1 cellular context compared by ENCODE assay signal in genomic region chr2:27322766-27323591, GRCh38.
TF ChIP-seq lines count a peak whose summit lies in the region.

MPV17 (minus strand) TSS chr2:27323097; CDS start chr2:27322517, 580 bp downstream.

TF ChIP-seq in HepG2, 621 proteins besides CTCF, POLR2A, EP300 and RAD21 (continued from another document and continues in another):
- TF ChIP-seq, protein P1, sequence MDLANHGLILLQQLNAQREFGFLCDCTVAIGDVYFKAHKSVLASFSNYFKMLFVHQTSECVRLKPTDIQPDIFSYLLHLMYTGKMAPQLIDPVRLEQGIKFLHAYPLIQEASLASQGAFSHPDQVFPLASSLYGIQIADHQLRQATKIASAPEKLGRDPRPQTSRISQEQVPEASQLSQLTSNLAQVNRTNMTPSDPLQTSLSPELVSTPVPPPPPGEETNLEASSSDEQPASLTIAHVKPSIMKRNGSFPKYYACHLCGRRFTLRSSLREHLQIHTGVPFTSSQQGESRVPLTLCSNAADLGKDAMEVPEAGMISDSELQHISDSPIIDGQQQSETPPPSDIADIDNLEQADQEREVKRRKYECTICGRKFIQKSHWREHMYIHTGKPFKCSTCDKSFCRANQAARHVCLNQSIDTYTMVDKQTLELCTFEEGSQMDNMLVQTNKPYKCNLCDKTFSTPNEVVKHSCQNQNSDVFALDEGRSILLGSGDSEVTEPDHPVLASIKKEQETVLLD (CRISPR knock-in tag; IDR thresholded peaks at IDR 0.05; ENCODE audit: low read depth), result no peak; the same call in 1 of the 2 replicates
- TF ChIP-seq NFE2L2 (IDR thresholded peaks at IDR 0.05; ENCODE audit: low read length), result no peak; the same call in 1 of the 2 replicates
- no peak for TF ChIP-seq ZNF564 (CRISPR knock-in tag; IDR thresholded peaks at IDR 0.05)
- TF ChIP-seq, protein P2, sequence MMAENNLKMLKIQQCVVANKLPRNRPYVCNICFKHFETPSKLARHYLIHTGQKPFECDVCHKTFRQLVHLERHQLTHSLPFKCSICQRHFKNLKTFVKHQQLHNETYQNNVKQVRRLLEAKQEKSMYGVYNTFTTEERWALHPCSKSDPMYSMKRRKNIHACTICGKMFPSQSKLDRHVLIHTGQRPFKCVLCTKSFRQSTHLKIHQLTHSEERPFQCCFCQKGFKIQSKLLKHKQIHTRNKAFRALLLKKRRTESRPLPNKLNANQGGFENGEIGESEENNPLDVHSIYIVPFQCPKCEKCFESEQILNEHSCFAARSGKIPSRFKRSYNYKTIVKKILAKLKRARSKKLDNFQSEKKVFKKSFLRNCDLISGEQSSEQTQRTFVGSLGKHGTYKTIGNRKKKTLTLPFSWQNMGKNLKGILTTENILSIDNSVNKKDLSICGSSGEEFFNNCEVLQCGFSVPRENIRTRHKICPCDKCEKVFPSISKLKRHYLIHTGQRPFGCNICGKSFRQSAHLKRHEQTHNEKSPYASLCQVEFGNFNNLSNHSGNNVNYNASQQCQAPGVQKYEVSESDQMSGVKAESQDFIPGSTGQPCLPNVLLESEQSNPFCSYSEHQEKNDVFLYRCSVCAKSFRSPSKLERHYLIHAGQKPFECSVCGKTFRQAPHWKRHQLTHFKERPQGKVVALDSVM (CRISPR knock-in tag; IDR thresholded peaks at IDR 0.05), result no peak
- TF ChIP-seq ZNF484 (CRISPR knock-in tag; IDR thresholded peaks at IDR 0.05; ENCODE audit: borderline replicate concordance, low read depth), result no peak
- no peak for TF ChIP-seq ZNF672 (CRISPR knock-in tag; IDR thresholded peaks at IDR 0.05)
- TF ChIP-seq DNMT1 (CRISPR knock-in tag; IDR thresholded peaks at IDR 0.05), result no peak
- TF ChIP-seq MXD4 (CRISPR knock-in tag; IDR thresholded peaks at IDR 0.05), result peak; percentile 96
- no peak for TF ChIP-seq ZNF703 (CRISPR knock-in tag; IDR thresholded peaks at IDR 0.05; ENCODE audit: borderline replicate concordance)
- peak; percentile 14 for TF ChIP-seq ZNF883 (CRISPR knock-in tag; IDR thresholded peaks at IDR 0.05; ENCODE audit: not compliant biosample characterization)
- TF ChIP-seq TCF12 (IDR thresholded peaks at IDR 0.05), result no peak
- TF ChIP-seq TCF12 (CRISPR knock-in tag; IDR thresholded peaks at IDR 0.05), result peak; percentile 19; the same call in 1 of the 2 replicates
- TF ChIP-seq ZFP41 (CRISPR knock-in tag; IDR thresholded peaks at IDR 0.05; ENCODE audit: borderline replicate concordance), result no peak
- TF ChIP-seq JARID2 (CRISPR knock-in tag; IDR thresholded peaks at IDR 0.05; ENCODE audit: insufficient replicate concordance), result no peak
- peak; percentile 72 for TF ChIP-seq NFIC (IDR thresholded peaks at IDR 0.05; ENCODE audit: low read length)
- TF ChIP-seq SP4 (CRISPR knock-in tag; IDR thresholded peaks at IDR 0.05), result peak; percentile 91
- peak; percentile 92; the same call in 1 of the 2 replicates for TF ChIP-seq ZNF354B (CRISPR knock-in tag; IDR thresholded peaks at IDR 0.05)
- TF ChIP-seq TEAD3 (CRISPR knock-in tag; optimal IDR thresholded peaks at IDR 0.05; ENCODE audit: borderline replicate concordance), result peak; percentile 83
- TF ChIP-seq REXO4 (CRISPR knock-in tag; IDR thresholded peaks at IDR 0.05; ENCODE audit: borderline replicate concordance), result 0 out of 2 replicates have a peak, but pooled peaks have one; percentile 54
- TF ChIP-seq, protein P3, sequence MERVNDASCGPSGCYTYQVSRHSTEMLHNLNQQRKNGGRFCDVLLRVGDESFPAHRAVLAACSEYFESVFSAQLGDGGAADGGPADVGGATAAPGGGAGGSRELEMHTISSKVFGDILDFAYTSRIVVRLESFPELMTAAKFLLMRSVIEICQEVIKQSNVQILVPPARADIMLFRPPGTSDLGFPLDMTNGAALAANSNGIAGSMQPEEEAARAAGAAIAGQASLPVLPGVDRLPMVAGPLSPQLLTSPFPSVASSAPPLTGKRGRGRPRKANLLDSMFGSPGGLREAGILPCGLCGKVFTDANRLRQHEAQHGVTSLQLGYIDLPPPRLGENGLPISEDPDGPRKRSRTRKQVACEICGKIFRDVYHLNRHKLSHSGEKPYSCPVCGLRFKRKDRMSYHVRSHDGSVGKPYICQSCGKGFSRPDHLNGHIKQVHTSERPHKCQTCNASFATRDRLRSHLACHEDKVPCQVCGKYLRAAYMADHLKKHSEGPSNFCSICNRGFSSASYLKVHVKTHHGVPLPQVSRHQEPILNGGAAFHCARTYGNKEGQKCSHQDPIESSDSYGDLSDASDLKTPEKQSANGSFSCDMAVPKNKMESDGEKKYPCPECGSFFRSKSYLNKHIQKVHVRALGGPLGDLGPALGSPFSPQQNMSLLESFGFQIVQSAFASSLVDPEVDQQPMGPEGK (CRISPR knock-in tag; IDR thresholded peaks at IDR 0.05), result peak; percentile 57; the same call in 1 of the 2 replicates
- TF ChIP-seq NCOR1 (IDR thresholded peaks at IDR 0.05; ENCODE audit: borderline replicate concordance, low read length), result no peak; the same call in 1 of the 2 replicates
- TF ChIP-seq, protein P4, sequence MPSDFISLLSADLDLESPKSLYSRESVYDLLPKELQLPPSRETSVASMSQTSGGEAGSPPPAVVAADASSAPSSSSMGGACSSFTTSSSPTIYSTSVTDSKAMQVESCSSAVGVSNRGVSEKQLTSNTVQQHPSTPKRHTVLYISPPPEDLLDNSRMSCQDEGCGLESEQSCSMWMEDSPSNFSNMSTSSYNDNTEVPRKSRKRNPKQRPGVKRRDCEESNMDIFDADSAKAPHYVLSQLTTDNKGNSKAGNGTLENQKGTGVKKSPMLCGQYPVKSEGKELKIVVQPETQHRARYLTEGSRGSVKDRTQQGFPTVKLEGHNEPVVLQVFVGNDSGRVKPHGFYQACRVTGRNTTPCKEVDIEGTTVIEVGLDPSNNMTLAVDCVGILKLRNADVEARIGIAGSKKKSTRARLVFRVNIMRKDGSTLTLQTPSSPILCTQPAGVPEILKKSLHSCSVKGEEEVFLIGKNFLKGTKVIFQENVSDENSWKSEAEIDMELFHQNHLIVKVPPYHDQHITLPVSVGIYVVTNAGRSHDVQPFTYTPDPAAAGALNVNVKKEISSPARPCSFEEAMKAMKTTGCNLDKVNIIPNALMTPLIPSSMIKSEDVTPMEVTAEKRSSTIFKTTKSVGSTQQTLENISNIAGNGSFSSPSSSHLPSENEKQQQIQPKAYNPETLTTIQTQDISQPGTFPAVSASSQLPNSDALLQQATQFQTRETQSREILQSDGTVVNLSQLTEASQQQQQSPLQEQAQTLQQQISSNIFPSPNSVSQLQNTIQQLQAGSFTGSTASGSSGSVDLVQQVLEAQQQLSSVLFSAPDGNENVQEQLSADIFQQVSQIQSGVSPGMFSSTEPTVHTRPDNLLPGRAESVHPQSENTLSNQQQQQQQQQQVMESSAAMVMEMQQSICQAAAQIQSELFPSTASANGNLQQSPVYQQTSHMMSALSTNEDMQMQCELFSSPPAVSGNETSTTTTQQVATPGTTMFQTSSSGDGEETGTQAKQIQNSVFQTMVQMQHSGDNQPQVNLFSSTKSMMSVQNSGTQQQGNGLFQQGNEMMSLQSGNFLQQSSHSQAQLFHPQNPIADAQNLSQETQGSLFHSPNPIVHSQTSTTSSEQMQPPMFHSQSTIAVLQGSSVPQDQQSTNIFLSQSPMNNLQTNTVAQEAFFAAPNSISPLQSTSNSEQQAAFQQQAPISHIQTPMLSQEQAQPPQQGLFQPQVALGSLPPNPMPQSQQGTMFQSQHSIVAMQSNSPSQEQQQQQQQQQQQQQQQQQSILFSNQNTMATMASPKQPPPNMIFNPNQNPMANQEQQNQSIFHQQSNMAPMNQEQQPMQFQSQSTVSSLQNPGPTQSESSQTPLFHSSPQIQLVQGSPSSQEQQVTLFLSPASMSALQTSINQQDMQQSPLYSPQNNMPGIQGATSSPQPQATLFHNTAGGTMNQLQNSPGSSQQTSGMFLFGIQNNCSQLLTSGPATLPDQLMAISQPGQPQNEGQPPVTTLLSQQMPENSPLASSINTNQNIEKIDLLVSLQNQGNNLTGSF (CRISPR knock-in tag; IDR thresholded peaks at IDR 0.05), result peak; percentile 95
- peak; percentile 44 for TF ChIP-seq STAT6 (CRISPR knock-in tag; IDR thresholded peaks at IDR 0.05; ENCODE audit: borderline replicate concordance)
- TF ChIP-seq MAFG (CRISPR knock-in tag; IDR thresholded peaks at IDR 0.05), result no peak
- no peak; the same call in 1 of the 2 replicates for TF ChIP-seq ZNF546 (CRISPR knock-in tag; conservative IDR thresholded peaks at IDR 0.05)
- TF ChIP-seq ZFP91 (CRISPR knock-in tag; IDR thresholded peaks at IDR 0.05; ENCODE audit: borderline replicate concordance), result peak; percentile 97
- TF ChIP-seq HDAC1 (CRISPR knock-in tag; IDR thresholded peaks at IDR 0.05), result peak; percentile 93
- TF ChIP-seq KLF16 (CRISPR knock-in tag; IDR thresholded peaks at IDR 0.05), result peak in 1 of 2 experiments; percentile 88; a peak in 2 of 4 replicates
- no peak for TF ChIP-seq ARNT (IDR thresholded peaks at IDR 0.05)
- peak; percentile 29; the same call in 1 of the 2 replicates for TF ChIP-seq PHF21A (CRISPR knock-in tag; IDR thresholded peaks at IDR 0.05)
- peak; percentile 76 for TF ChIP-seq POGZ (CRISPR knock-in tag; IDR thresholded peaks at IDR 0.05)
- TF ChIP-seq ZNF788 (CRISPR knock-in tag; IDR thresholded peaks at IDR 0.05; ENCODE audit: borderline replicate concordance), result peak; percentile 46; the same call in 1 of the 2 replicates
- peak; percentile 88; the same call in 1 of the 2 replicates for TF ChIP-seq RFXAP (CRISPR knock-in tag; IDR thresholded peaks at IDR 0.05; ENCODE audit: borderline replicate concordance)
- TF ChIP-seq ZBTB1 (CRISPR knock-in tag; IDR thresholded peaks at IDR 0.05; ENCODE audit: borderline replicate concordance), result no peak
- no peak for TF ChIP-seq WIZ (CRISPR knock-in tag; IDR thresholded peaks at IDR 0.05)
- no peak for TF ChIP-seq IKZF1 (IDR thresholded peaks at IDR 0.05)
- TF ChIP-seq SKI (IDR thresholded peaks at IDR 0.05; ENCODE audit: partially characterized antibody), result no peak
- TF ChIP-seq, protein P5, sequence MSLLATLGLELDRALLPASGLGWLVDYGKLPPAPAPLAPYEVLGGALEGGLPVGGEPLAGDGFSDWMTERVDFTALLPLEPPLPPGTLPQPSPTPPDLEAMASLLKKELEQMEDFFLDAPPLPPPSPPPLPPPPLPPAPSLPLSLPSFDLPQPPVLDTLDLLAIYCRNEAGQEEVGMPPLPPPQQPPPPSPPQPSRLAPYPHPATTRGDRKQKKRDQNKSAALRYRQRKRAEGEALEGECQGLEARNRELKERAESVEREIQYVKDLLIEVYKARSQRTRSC (CRISPR knock-in tag; IDR thresholded peaks at IDR 0.05; ENCODE audit: low read depth), result no peak
- no peak for TF ChIP-seq GTF3A (CRISPR knock-in tag; conservative IDR thresholded peaks at IDR 0.05)
- peak; percentile 71; the same call in 1 of the 2 replicates for TF ChIP-seq ZFP37 (CRISPR knock-in tag; IDR thresholded peaks at IDR 0.05; ENCODE audit: borderline replicate concordance)
- no peak for TF ChIP-seq ZNF841 (CRISPR knock-in tag; IDR thresholded peaks at IDR 0.05; ENCODE audit: borderline replicate concordance)
- TF ChIP-seq JUNB (CRISPR knock-in tag; IDR thresholded peaks at IDR 0.05; ENCODE audit: borderline replicate concordance), result no peak
- no peak for TF ChIP-seq PAX8 (CRISPR knock-in tag; IDR thresholded peaks at IDR 0.05; ENCODE audit: borderline replicate concordance)
- no peak for TF ChIP-seq TBX3 (IDR thresholded peaks at IDR 0.05; ENCODE audit: borderline replicate concordance)
- TF ChIP-seq NFKB2 (CRISPR knock-in tag; IDR thresholded peaks at IDR 0.05; ENCODE audit: borderline replicate concordance), result peak; percentile 91; the same call in 1 of the 2 replicates
- peak; percentile 86 for TF ChIP-seq ZFP90 (CRISPR knock-in tag; IDR thresholded peaks at IDR 0.05; ENCODE audit: borderline replicate concordance)
- no peak for TF ChIP-seq TEAD2 (CRISPR knock-in tag; IDR thresholded peaks at IDR 0.05)
